24 cellular contexts compared by ENCODE assay signal in genomic region chr13:97437729-97438128, GRCh38.
"Had no signal": no experiment of that assay in that cellular context is flagged by ENCODE, and none has a peak within 500 bp of the region (broad histone marks: within the 10 kb centered on the region; RNA-seq: fewer than 3 reads in every experiment).

No MANE protein-coding gene starts in this region.

- H3K36me3 ChIP-seq: left lung, prostate gland, thoracic aorta had no signal

- H3K9me3 ChIP-seq: left lung, prostate gland, spleen, thoracic aorta had no signal

- H3K27me3 ChIP-seq: left lung, spleen had no signal

- H3K4me3 ChIP-seq: left lung, lung, prostate gland, thoracic aorta had no signal

- ATAC-seq: activated CD8-positive, alpha-beta memory T cell treated with anti-CD3 and anti-CD28 coated beads, Interleukin-2, amount 10 ng/mL, durations not matched to agents 7 days and 5 days; activated CD8-positive, alpha-beta T cell treated with anti-CD3 and anti-CD28 coated beads for 36 hours; activated naive CD8-positive, alpha-beta T cell treated with anti-CD3 and anti-CD28 coated beads, Interleukin-2, amount 50 U/mL, for 24 hours; esophagus mucosa; left lung; naive thymus-derived CD4-positive, alpha-beta T cell had no signal

- H3K27ac ChIP-seq: left lung, prostate gland, spleen, thoracic aorta, WERI-Rb-1 had no signal

- H3K4me1 ChIP-seq: prostate gland had no signal

- DNase-seq: activated CD4-positive, alpha-beta T cell treated with anti-CD3 and anti-CD28 coated beads, Interleukin-2, amount 10 ng/mL, durations not matched to agents 7 days and 5 days; activated CD4-positive, CD25-positive, alpha-beta regulatory T cell treated with anti-CD3 and anti-CD28 coated beads, Interleukin-2, amount 50 U/mL, for 72 hours; activated CD8-positive, alpha-beta memory T cell treated with anti-CD3 and anti-CD28 coated beads, Interleukin-2, amount 10 ng/mL, durations not matched to agents 7 days and 5 days; activated CD8-positive, alpha-beta T cell treated with anti-CD3 and anti-CD28 coated beads for 36 hours; activated effector memory CD4-positive, alpha-beta T cell treated with anti-CD3 and anti-CD28 coated beads, Interleukin-2, amount 50 U/mL, for 16 hours; activated naive CD4-positive, alpha-beta T cell treated with anti-CD3 and anti-CD28 coated beads, Interleukin-2, amount 50 U/mL, for 16 hours; activated naive CD8-positive, alpha-beta T cell treated with anti-CD3 and anti-CD28 coated beads, Interleukin-2, amount 50 U/mL, for 24 hours; activated T-cell treated with anti-CD3 and anti-CD28 coated beads for 4 hours; anterior cingulate cortex; dermis blood vessel endothelial cell; effector memory CD4-positive, alpha-beta T cell; glutamatergic neuron; hippocampal formation; kidney glomerular epithelial cell; left lung; naive thymus-derived CD4-positive, alpha-beta T cell; spleen; stimulated activated CD4-positive, alpha-beta T cell treated with anti-CD3 and anti-CD28 coated beads, Interleukin-4, amount 100 ng/mL, for 1 hour; stimulated activated naive CD4-positive, alpha-beta T cell; WERI-Rb-1 had no signal
